ENCODE assay signal across 22 cellular contexts in the genomic region with DNA sequence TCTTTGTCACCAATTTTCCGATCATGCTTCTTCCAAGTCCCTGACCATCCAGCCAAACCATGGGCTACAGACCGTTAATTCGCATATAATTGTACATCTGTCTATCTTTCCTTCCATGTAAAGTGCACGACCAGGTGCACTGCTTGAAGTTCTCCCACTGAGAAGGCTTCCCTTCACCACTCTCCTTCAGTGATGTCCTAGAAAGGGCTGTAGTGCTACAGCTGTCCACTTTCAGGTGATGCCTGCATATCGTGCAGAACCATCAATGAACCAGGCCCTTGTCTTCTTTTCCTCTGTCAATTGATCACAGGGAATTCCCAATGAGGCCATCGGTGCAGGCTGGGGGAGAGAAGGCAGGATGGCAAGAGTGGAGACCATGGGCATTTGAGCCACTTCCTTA.
"Had no signal": no experiment of that assay in that cellular context is flagged by ENCODE, and none has a peak within 500 bp of the region (broad histone marks: within the 10 kb centered on the region; RNA-seq: fewer than 3 reads in every experiment).

No MANE protein-coding gene starts in this region.

- H3K4me3 ChIP-seq: colonic mucosa, coronary artery, dorsolateral prefrontal cortex, esophagus squamous epithelium, gastrocnemius medialis, gastroesophageal sphincter, heart left ventricle, heart right ventricle had no signal

- H3K4me1 ChIP-seq: colonic mucosa, esophagus squamous epithelium, foreskin keratinocyte, gastrocnemius medialis, gastroesophageal sphincter, heart left ventricle, heart right ventricle had no signal

- DNase-seq: colonic mucosa; cortex of kidney; dermis blood vessel endothelial cell; dorsolateral prefrontal cortex; effector CD4-positive, alpha-beta T cell; effector CD8-positive, alpha-beta T cell; effector memory CD4-positive, alpha-beta T cell; effector memory CD8-positive, alpha-beta T cell; endodermal cell; erythroblast; esophagus squamous epithelium; foreskin fibroblast; foreskin keratinocyte; foreskin melanocyte; gastrocnemius medialis; glutamatergic neuron; head of caudate nucleus; heart left ventricle; heart right ventricle had no signal

- H3K36me3 ChIP-seq: colonic mucosa, esophagus squamous epithelium, gastrocnemius medialis, gastroesophageal sphincter, heart left ventricle, heart right ventricle had no signal

- H3K27me3 ChIP-seq: colonic mucosa, dorsolateral prefrontal cortex, esophagus squamous epithelium, foreskin keratinocyte, gastrocnemius medialis, gastroesophageal sphincter, heart left ventricle, heart right ventricle had no signal

- H3K27ac ChIP-seq: colonic mucosa, coronary artery, dorsolateral prefrontal cortex, epithelial cell of prostate, esophagus squamous epithelium, foreskin keratinocyte, gastrocnemius medialis, gastroesophageal sphincter, heart left ventricle, heart right ventricle had no signal

- H3K9me3 ChIP-seq: colonic mucosa, esophagus squamous epithelium, gastrocnemius medialis, gastroesophageal sphincter had no signal
